1 cellular context compared by ENCODE assay signal in genomic region chr11:61814958-61815789, GRCh38.
TF ChIP-seq lines count a peak whose summit lies in the region.

No MANE protein-coding gene starts in this region.

TF ChIP-seq in HepG2, 621 proteins besides CTCF, POLR2A, EP300 and RAD21 (continued from another document and continues in another):
- no peak for TF ChIP-seq ZNF33A (CRISPR knock-in tag; IDR thresholded peaks at IDR 0.05; ENCODE audit: borderline replicate concordance)
- no peak for TF ChIP-seq FOSL2 (CRISPR knock-in tag; IDR thresholded peaks at IDR 0.05)
- TF ChIP-seq U2AF1 (optimal IDR thresholded peaks at IDR 0.05; ENCODE audit: low read depth, low read length), result no peak
- TF ChIP-seq ZBTB49 (CRISPR knock-in tag; IDR thresholded peaks at IDR 0.05; ENCODE audit: borderline replicate concordance), result no peak
- no peak for TF ChIP-seq SMAD9 (CRISPR knock-in tag; IDR thresholded peaks at IDR 0.05)
- peak; percentile 84 for TF ChIP-seq SALL2 (CRISPR knock-in tag; IDR thresholded peaks at IDR 0.05)
- peak; percentile 47; the same call in 1 of the 2 replicates for TF ChIP-seq SPEN (CRISPR knock-in tag; IDR thresholded peaks at IDR 0.05; ENCODE audit: low read depth)
- peak; percentile 35; the same call in 1 of the 2 replicates for TF ChIP-seq KAT8 (CRISPR knock-in tag; IDR thresholded peaks at IDR 0.05)
- no peak; the same call in 1 of the 2 replicates for TF ChIP-seq NR2F2 (IDR thresholded peaks at IDR 0.05; ENCODE audit: borderline replicate concordance, low read depth)
- TF ChIP-seq ZNF777 (CRISPR knock-in tag; IDR thresholded peaks at IDR 0.05), result peak; percentile 57; the same call in 1 of the 2 replicates
- TF ChIP-seq ZSCAN31 (CRISPR knock-in tag; IDR thresholded peaks at IDR 0.05; ENCODE audit: low read depth), result peak; percentile 87
- no peak for TF ChIP-seq MAFG (CRISPR knock-in tag; IDR thresholded peaks at IDR 0.05)
- TF ChIP-seq MXI1 (IDR thresholded peaks at IDR 0.05; ENCODE audit: borderline replicate concordance, low read depth, low read length), result peak; percentile 72; the same call in 1 of the 3 replicates
- TF ChIP-seq ZNF274 (CRISPR knock-in tag; IDR thresholded peaks at IDR 0.05), result no peak
- no peak for TF ChIP-seq ZKSCAN8 (CRISPR knock-in tag; IDR thresholded peaks at IDR 0.05; ENCODE audit: borderline replicate concordance)
- TF ChIP-seq NFYC (CRISPR knock-in tag; IDR thresholded peaks at IDR 0.05), result peak; percentile 84
- peak; percentile 58; the same call in 1 of the 2 replicates for TF ChIP-seq TOE1 (CRISPR knock-in tag; IDR thresholded peaks at IDR 0.05)
- TF ChIP-seq ZNF543 (CRISPR knock-in tag; IDR thresholded peaks at IDR 0.05), result no peak
- no peak for TF ChIP-seq ZNF382 (CRISPR knock-in tag; IDR thresholded peaks at IDR 0.05; ENCODE audit: borderline replicate concordance)
- TF ChIP-seq CBFB (CRISPR knock-in tag; IDR thresholded peaks at IDR 0.05), result no peak
- 0 out of 2 replicates have a peak, but pooled peaks have one; percentile 25 for TF ChIP-seq TP53 (CRISPR knock-in tag; conservative IDR thresholded peaks at IDR 0.05)
- no peak for TF ChIP-seq ZNF7 (CRISPR knock-in tag; IDR thresholded peaks at IDR 0.05)
- no peak for TF ChIP-seq SOX13 (IDR thresholded peaks at IDR 0.05)
- no peak for TF ChIP-seq SOX13 (CRISPR knock-in tag; conservative IDR thresholded peaks at IDR 0.05 in 1 of 2, IDR thresholded peaks at IDR 0.05 in 1 of 2)
- TF ChIP-seq ZNF280D (CRISPR knock-in tag; IDR thresholded peaks at IDR 0.05), result peak; percentile 80; the same call in 1 of the 2 replicates
- TF ChIP-seq NCOA2 (CRISPR knock-in tag; IDR thresholded peaks at IDR 0.05), result no peak; the same call in 1 of the 2 replicates
- peak; percentile 31; the same call in 1 of the 2 replicates for TF ChIP-seq PHF21A (CRISPR knock-in tag; IDR thresholded peaks at IDR 0.05)
- peak; percentile 68 for TF ChIP-seq PHF8 (CRISPR knock-in tag; IDR thresholded peaks at IDR 0.05)
- no peak for TF ChIP-seq HCFC1 (IDR thresholded peaks at IDR 0.05; ENCODE audit: low read depth, low read length)
- TF ChIP-seq HBP1 (CRISPR knock-in tag; IDR thresholded peaks at IDR 0.05; ENCODE audit: low read depth), result peak; percentile 23; the same call in 1 of the 2 replicates
- TF ChIP-seq FOXA3 (CRISPR knock-in tag; IDR thresholded peaks at IDR 0.05), result no peak
- TF ChIP-seq ZNF225 (CRISPR knock-in tag; IDR thresholded peaks at IDR 0.05), result no peak
- no peak for TF ChIP-seq SCMH1 (CRISPR knock-in tag; IDR thresholded peaks at IDR 0.05; ENCODE audit: borderline replicate concordance)
- TF ChIP-seq LBX2 (CRISPR knock-in tag; IDR thresholded peaks at IDR 0.05; ENCODE audit: borderline replicate concordance), result no peak
- no peak for TF ChIP-seq ZC3H4 (CRISPR knock-in tag; IDR thresholded peaks at IDR 0.05; ENCODE audit: borderline replicate concordance)
- TF ChIP-seq ZNF607 (CRISPR knock-in tag; IDR thresholded peaks at IDR 0.05; ENCODE audit: borderline replicate concordance), result peak; percentile 67; the same call in 1 of the 2 replicates
- no peak for TF ChIP-seq ZNF800 (CRISPR knock-in tag; IDR thresholded peaks at IDR 0.05)
- TF ChIP-seq IKZF1 (IDR thresholded peaks at IDR 0.05), result no peak
- 0 out of 2 replicates have a peak, but pooled peaks have one; percentile 71 for TF ChIP-seq CREBL2 (CRISPR knock-in tag; IDR thresholded peaks at IDR 0.05; ENCODE audit: borderline replicate concordance)
- no peak for TF ChIP-seq GMEB2 (CRISPR knock-in tag; IDR thresholded peaks at IDR 0.05; ENCODE audit: low read depth)
- TF ChIP-seq ZNF124 (CRISPR knock-in tag; IDR thresholded peaks at IDR 0.05), result peak; percentile 82
- TF ChIP-seq ZFX (CRISPR knock-in tag; IDR thresholded peaks at IDR 0.05; ENCODE audit: low read depth), result peak; percentile 71
- TF ChIP-seq ZNF773 (CRISPR knock-in tag; IDR thresholded peaks at IDR 0.05; ENCODE audit: borderline replicate concordance), result 0 out of 2 replicates have a peak, but pooled peaks have one; percentile 88
- TF ChIP-seq TGIF2 (CRISPR knock-in tag; IDR thresholded peaks at IDR 0.05), result no peak
- TF ChIP-seq MIER3 (CRISPR knock-in tag; IDR thresholded peaks at IDR 0.05; ENCODE audit: borderline replicate concordance), result no peak; the same call in 1 of the 2 replicates
- peak; percentile 78; the same call in 1 of the 2 replicates for TF ChIP-seq SRY (CRISPR knock-in tag; IDR thresholded peaks at IDR 0.05)
- peak; percentile 31; the same call in 1 of the 2 replicates for TF ChIP-seq GATA4 (IDR thresholded peaks at IDR 0.05; ENCODE audit: borderline replicate concordance, low read depth)
- TF ChIP-seq RFXAP (CRISPR knock-in tag; IDR thresholded peaks at IDR 0.05; ENCODE audit: borderline replicate concordance), result peak; percentile 28; the same call in 1 of the 2 replicates
- no peak for TF ChIP-seq PCBP2 (optimal IDR thresholded peaks at IDR 0.05; ENCODE audit: low read depth, low read length, poor library complexity, severe bottlenecking)
- 0 out of 2 replicates have a peak, but pooled peaks have one; percentile 84 for TF ChIP-seq FIP1L1 (IDR thresholded peaks at IDR 0.05; ENCODE audit: borderline replicate concordance, insufficient read depth, low read depth, low read length)
- no peak for TF ChIP-seq ATAD3A (CRISPR knock-in tag; IDR thresholded peaks at IDR 0.05)
- TF ChIP-seq NR2C2 (CRISPR knock-in tag; IDR thresholded peaks at IDR 0.05; ENCODE audit: borderline replicate concordance), result 0 out of 2 replicates have a peak, but pooled peaks have one; percentile 23
- TF ChIP-seq ZNF570 (CRISPR knock-in tag; IDR thresholded peaks at IDR 0.05; ENCODE audit: borderline replicate concordance), result no peak
- TF ChIP-seq RFX1 (IDR thresholded peaks at IDR 0.05), result peak; percentile 5; the same call in 1 of the 2 replicates
- TF ChIP-seq ZXDC (CRISPR knock-in tag; IDR thresholded peaks at IDR 0.05), result no peak
- TF ChIP-seq NR2F6 (IDR thresholded peaks at IDR 0.05), result no peak
- peak; percentile 31; the same call in 1 of the 2 replicates for TF ChIP-seq NR2F6 (CRISPR knock-in tag; IDR thresholded peaks at IDR 0.05)
- TF ChIP-seq ZNF451 (CRISPR knock-in tag; IDR thresholded peaks at IDR 0.05), result peak; percentile 87; the same call in 1 of the 2 replicates
- 0 out of 2 replicates have a peak, but pooled peaks have one; percentile 58 for TF ChIP-seq ZBTB43 (CRISPR knock-in tag; conservative IDR thresholded peaks at IDR 0.05)
